ENCODE assay signal across 1 cellular context in genomic region chr15:73677146-73677607, GRCh38.
A peak's percentile ranks its signal among the peaks of the same experiment; 100 is the strongest.
TF ChIP-seq lines count a peak whose summit lies in the region.

No MANE protein-coding gene starts in this region.

TF ChIP-seq in HepG2, 621 proteins besides CTCF, POLR2A, EP300 and RAD21 (continued from another document and continues in another):
- TF ChIP-seq ZNF318 (CRISPR knock-in tag; IDR thresholded peaks at IDR 0.05) (0 out of 2 replicates have a peak, but pooled peaks have one; percentile 40), HDAC2 (CRISPR knock-in tag; IDR thresholded peaks at IDR 0.05) (0 out of 2 replicates have a peak, but pooled peaks have one; percentile 15), ZNF598 (CRISPR knock-in tag; IDR thresholded peaks at IDR 0.05; ENCODE audit: borderline replicate concordance) (no peak), ZNF143 (CRISPR knock-in tag; IDR thresholded peaks at IDR 0.05) (no peak), NFIC (IDR thresholded peaks at IDR 0.05; ENCODE audit: low read length) (no peak), MLLT10 (CRISPR knock-in tag; IDR thresholded peaks at IDR 0.05) (no peak), RCOR2 (CRISPR knock-in tag; IDR thresholded peaks at IDR 0.05) (no peak), ZNF329 (CRISPR knock-in tag; IDR thresholded peaks at IDR 0.05; ENCODE audit: low read depth) (no peak), GFI1 (CRISPR knock-in tag; IDR thresholded peaks at IDR 0.05; ENCODE audit: borderline replicate concordance) (no peak), ZUFSP (CRISPR knock-in tag; IDR thresholded peaks at IDR 0.05; ENCODE audit: borderline replicate concordance) (no peak), REXO4 (CRISPR knock-in tag; IDR thresholded peaks at IDR 0.05; ENCODE audit: borderline replicate concordance) (no peak), HDAC6 (IDR thresholded peaks at IDR 0.05; ENCODE audit: low read depth, low read length) (no peak), POLR2G (IDR thresholded peaks at IDR 0.05; ENCODE audit: low read depth, low read length) (no peak), POLR2AphosphoS5 (IDR thresholded peaks at IDR 0.05; ENCODE audit: low read depth, low read length) (no peak), ZNF576 (CRISPR knock-in tag; IDR thresholded peaks at IDR 0.05) (peak; percentile 96), RORA (CRISPR knock-in tag; IDR thresholded peaks at IDR 0.05) (no peak), ZNF205 (CRISPR knock-in tag; IDR thresholded peaks at IDR 0.05) (no peak), SP1 (IDR thresholded peaks at IDR 0.05) (no peak), SP1 (CRISPR knock-in tag; IDR thresholded peaks at IDR 0.05) (no peak), PHF5A (CRISPR knock-in tag; IDR thresholded peaks at IDR 0.05; ENCODE audit: low read depth, unreplicated experiment) (no peak), SMC3 (IDR thresholded peaks at IDR 0.05; ENCODE audit: low read length) (peak; percentile 96), ZNF570 (CRISPR knock-in tag; IDR thresholded peaks at IDR 0.05; ENCODE audit: borderline replicate concordance) (no peak), PHB2 (IDR thresholded peaks at IDR 0.05; ENCODE audit: partially characterized antibody) (no peak), YY1 (IDR thresholded peaks at IDR 0.05; ENCODE audit: insufficient read depth, insufficient replicate concordance, low read depth, low read length) (peak; percentile 42), SOX6 (IDR thresholded peaks at IDR 0.05) (no peak), SOX6 (CRISPR knock-in tag; IDR thresholded peaks at IDR 0.05) (0 out of 2 replicates have a peak, but pooled peaks have one; percentile 14), ETV6 (CRISPR knock-in tag; conservative IDR thresholded peaks at IDR 0.05) (no peak), ZNF552 (CRISPR knock-in tag; IDR thresholded peaks at IDR 0.05; ENCODE audit: borderline replicate concordance) (no peak), ZNF142 (CRISPR knock-in tag; IDR thresholded peaks at IDR 0.05) (no peak), ZXDC (CRISPR knock-in tag; IDR thresholded peaks at IDR 0.05) (no peak), TAF1 (CRISPR knock-in tag; IDR thresholded peaks at IDR 0.05) (0 out of 2 replicates have a peak, but pooled peaks have one; percentile 22), NPAS2 (CRISPR knock-in tag; IDR thresholded peaks at IDR 0.05; ENCODE audit: borderline replicate concordance) (no peak), SP5 (CRISPR knock-in tag; IDR thresholded peaks at IDR 0.05; ENCODE audit: borderline replicate concordance, low read depth) (no peak), ZNF512B (CRISPR knock-in tag; IDR thresholded peaks at IDR 0.05; ENCODE audit: borderline replicate concordance) (no peak), KDM6A (CRISPR knock-in tag; IDR thresholded peaks at IDR 0.05; ENCODE audit: low read depth) (no peak), ZNF24 (IDR thresholded peaks at IDR 0.05) (no peak), SRY (CRISPR knock-in tag; IDR thresholded peaks at IDR 0.05) (no peak), ZFP82 (CRISPR knock-in tag; IDR thresholded peaks at IDR 0.05; ENCODE audit: borderline replicate concordance) (no peak), HMG20A (CRISPR knock-in tag; IDR thresholded peaks at IDR 0.05; ENCODE audit: borderline replicate concordance) (no peak), ZNF335 (CRISPR knock-in tag; IDR thresholded peaks at IDR 0.05) (no peak), ZKSCAN8 (CRISPR knock-in tag; IDR thresholded peaks at IDR 0.05; ENCODE audit: borderline replicate concordance) (0 out of 2 replicates have a peak, but pooled peaks have one; percentile 25), STAG1 (CRISPR knock-in tag; IDR thresholded peaks at IDR 0.05) (peak; percentile 73), GZF1 (CRISPR knock-in tag; IDR thresholded peaks at IDR 0.05) (no peak), ZNF256 (CRISPR knock-in tag; conservative IDR thresholded peaks at IDR 0.05) (no peak), ZC3H4 (CRISPR knock-in tag; IDR thresholded peaks at IDR 0.05; ENCODE audit: borderline replicate concordance) (no peak), MYC (CRISPR knock-in tag; IDR thresholded peaks at IDR 0.05; ENCODE audit: borderline replicate concordance) (no peak), ZNF432 (CRISPR knock-in tag; IDR thresholded peaks at IDR 0.05; ENCODE audit: borderline replicate concordance) (no peak)
